ENCODE assay signal across 1 cellular context in the genomic region with DNA sequence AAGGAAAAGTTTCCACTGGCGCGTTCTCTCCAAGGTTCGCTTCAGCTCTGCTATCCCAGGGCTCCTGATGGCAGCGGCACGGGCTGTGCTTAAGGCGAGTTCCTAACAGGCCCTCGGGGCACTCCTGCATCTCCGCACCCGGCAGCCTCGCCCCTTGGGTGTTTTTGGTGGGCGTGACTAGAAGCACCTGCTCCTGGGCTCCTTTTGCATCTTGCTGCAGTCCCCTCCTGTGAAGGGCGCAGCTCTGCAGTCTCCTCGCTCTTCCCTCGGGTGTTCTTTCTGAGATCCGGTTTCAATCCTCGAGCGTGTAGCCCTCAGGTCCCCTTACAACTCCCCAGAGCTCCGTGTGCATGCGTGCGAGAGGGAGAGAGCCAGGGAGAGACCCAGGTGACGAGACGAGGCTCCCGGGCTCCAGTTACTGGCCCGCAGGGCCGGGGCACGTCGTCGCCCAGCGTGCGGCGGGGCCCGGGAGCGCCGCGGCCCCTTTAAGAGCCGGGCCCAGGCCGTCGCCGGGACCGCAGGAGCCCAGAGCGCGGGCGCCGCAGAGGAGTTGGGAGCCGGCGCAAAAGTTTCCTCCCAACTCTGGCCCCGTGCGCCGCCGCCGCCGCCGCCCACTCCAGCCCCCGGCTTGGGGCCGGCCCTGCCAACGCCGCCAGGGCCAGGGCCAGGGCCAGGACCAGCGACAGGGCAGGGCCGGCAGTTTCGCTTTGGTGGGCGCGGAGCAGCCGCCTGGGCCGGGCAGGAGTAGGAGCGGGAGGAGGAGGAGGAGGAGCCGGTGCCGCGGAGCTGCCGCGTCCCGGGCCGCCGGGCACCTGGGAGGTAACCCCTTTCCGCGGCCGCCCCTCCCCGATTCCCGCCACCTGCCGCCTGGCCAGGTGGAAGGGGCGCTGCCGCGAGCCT.
TF ChIP-seq lines count a peak whose summit lies in the region.

A gene with protein sequence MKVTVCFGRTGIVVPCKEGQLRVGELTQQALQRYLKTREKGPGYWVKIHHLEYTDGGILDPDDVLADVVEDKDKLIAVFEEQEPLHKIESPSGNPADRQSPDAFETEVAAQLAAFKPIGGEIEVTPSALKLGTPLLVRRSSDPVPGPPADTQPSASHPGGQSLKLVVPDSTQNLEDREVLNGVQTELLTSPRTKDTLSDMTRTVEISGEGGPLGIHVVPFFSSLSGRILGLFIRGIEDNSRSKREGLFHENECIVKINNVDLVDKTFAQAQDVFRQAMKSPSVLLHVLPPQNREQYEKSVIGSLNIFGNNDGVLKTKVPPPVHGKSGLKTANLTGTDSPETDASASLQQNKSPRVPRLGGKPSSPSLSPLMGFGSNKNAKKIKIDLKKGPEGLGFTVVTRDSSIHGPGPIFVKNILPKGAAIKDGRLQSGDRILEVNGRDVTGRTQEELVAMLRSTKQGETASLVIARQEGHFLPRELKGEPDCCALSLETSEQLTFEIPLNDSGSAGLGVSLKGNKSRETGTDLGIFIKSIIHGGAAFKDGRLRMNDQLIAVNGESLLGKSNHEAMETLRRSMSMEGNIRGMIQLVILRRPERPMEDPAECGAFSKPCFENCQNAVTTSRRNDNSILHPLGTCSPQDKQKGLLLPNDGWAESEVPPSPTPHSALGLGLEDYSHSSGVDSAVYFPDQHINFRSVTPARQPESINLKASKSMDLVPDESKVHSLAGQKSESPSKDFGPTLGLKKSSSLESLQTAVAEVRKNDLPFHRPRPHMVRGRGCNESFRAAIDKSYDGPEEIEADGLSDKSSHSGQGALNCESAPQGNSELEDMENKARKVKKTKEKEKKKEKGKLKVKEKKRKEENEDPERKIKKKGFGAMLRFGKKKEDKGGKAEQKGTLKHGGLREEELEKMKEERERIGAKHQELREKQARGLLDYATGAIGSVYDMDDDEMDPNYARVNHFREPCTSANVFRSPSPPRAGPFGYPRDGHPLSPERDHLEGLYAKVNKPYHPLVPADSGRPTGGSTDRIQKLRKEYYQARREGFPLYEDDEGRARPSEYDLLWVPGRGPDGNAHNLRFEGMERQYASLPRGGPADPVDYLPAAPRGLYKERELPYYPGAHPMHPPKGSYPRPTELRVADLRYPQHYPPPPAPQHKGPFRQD (N-terminal part only) (plus strand): TSS at position 515 of the 900 bp plus-strand sequence. CDS start 525 bp downstream, outside the sequence.

TF ChIP-seq in HepG2, 621 proteins besides CTCF, POLR2A, EP300 and RAD21 (continued from another document and continues in another):
- TF ChIP-seq, protein P1, sequence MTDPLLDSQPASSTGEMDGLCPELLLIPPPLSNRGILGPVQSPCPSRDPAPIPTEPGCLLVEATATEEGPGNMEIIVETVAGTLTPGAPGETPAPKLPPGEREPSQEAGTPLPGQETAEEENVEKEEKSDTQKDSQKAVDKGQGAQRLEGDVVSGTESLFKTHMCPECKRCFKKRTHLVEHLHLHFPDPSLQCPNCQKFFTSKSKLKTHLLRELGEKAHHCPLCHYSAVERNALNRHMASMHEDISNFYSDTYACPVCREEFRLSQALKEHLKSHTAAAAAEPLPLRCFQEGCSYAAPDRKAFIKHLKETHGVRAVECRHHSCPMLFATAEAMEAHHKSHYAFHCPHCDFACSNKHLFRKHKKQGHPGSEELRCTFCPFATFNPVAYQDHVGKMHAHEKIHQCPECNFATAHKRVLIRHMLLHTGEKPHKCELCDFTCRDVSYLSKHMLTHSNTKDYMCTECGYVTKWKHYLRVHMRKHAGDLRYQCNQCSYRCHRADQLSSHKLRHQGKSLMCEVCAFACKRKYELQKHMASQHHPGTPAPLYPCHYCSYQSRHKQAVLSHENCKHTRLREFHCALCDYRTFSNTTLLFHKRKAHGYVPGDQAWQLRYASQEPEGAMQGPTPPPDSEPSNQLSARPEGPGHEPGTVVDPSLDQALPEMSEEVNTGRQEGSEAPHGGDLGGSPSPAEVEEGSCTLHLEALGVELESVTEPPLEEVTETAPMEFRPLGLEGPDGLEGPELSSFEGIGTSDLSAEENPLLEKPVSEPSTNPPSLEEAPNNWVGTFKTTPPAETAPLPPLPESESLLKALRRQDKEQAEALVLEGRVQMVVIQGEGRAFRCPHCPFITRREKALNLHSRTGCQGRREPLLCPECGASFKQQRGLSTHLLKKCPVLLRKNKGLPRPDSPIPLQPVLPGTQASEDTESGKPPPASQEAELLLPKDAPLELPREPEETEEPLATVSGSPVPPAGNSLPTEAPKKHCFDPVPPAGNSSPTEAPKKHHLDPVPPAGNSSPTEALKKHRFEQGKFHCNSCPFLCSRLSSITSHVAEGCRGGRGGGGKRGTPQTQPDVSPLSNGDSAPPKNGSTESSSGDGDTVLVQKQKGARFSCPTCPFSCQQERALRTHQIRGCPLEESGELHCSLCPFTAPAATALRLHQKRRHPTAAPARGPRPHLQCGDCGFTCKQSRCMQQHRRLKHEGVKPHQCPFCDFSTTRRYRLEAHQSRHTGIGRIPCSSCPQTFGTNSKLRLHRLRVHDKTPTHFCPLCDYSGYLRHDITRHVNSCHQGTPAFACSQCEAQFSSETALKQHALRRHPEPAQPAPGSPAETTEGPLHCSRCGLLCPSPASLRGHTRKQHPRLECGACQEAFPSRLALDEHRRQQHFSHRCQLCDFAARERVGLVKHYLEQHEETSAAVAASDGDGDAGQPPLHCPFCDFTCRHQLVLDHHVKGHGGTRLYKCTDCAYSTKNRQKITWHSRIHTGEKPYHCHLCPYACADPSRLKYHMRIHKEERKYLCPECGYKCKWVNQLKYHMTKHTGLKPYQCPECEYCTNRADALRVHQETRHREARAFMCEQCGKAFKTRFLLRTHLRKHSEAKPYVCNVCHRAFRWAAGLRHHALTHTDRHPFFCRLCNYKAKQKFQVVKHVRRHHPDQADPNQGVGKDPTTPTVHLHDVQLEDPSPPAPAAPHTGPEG (CRISPR knock-in tag; IDR thresholded peaks at IDR 0.05): peak; percentile 32
- TF ChIP-seq HOXD1 (CRISPR knock-in tag; IDR thresholded peaks at IDR 0.05) (no peak), PHF8 (CRISPR knock-in tag; IDR thresholded peaks at IDR 0.05) (peak; percentile 61; the same call in 1 of the 2 replicates), ZBTB38 (CRISPR knock-in tag; IDR thresholded peaks at IDR 0.05) (peak; percentile 53; the same call in 1 of the 2 replicates), ASH2L (IDR thresholded peaks at IDR 0.05; ENCODE audit: insufficient read length, low read depth, low read length) (peak; percentile 64), HOXA7 (CRISPR knock-in tag; IDR thresholded peaks at IDR 0.05) (no peak), FLYWCH1 (CRISPR knock-in tag; IDR thresholded peaks at IDR 0.05) (no peak; the same call in 1 of the 2 replicates), DNMT3B (CRISPR knock-in tag; conservative IDR thresholded peaks at IDR 0.05) (no peak), FOXC1 (CRISPR knock-in tag; IDR thresholded peaks at IDR 0.05; ENCODE audit: borderline replicate concordance) (0 out of 2 replicates have a peak, but pooled peaks have one; percentile 28), PRMT3 (CRISPR knock-in tag; IDR thresholded peaks at IDR 0.05; ENCODE audit: borderline replicate concordance, low read depth) (no peak), TCF12 (IDR thresholded peaks at IDR 0.05) (no peak), TCF12 (CRISPR knock-in tag; IDR thresholded peaks at IDR 0.05) (no peak), SOX6 (IDR thresholded peaks at IDR 0.05) (no peak), SOX6 (CRISPR knock-in tag; IDR thresholded peaks at IDR 0.05) (no peak; the same call in 1 of the 2 replicates), SALL1 (CRISPR knock-in tag; IDR thresholded peaks at IDR 0.05) (peak; percentile 30), ZNF350 (CRISPR knock-in tag; IDR thresholded peaks at IDR 0.05; ENCODE audit: borderline replicate concordance, low read depth) (0 out of 2 replicates have a peak, but pooled peaks have one; percentile 8), ZMAT3 (CRISPR knock-in tag; conservative IDR thresholded peaks at IDR 0.05) (peak; percentile 60; the same call in 1 of the 2 replicates), ERF (CRISPR knock-in tag; IDR thresholded peaks at IDR 0.05) (no peak), GZF1 (CRISPR knock-in tag; IDR thresholded peaks at IDR 0.05) (0 out of 2 replicates have a peak, but pooled peaks have one; percentile 15), FOSL1 (CRISPR knock-in tag; IDR thresholded peaks at IDR 0.05; ENCODE audit: borderline replicate concordance) (no peak), FOXJ3 (CRISPR knock-in tag; IDR thresholded peaks at IDR 0.05; ENCODE audit: borderline replicate concordance) (0 out of 2 replicates have a peak, but pooled peaks have one; percentile 20), MEIS1 (CRISPR knock-in tag; IDR thresholded peaks at IDR 0.05; ENCODE audit: borderline replicate concordance) (peak; percentile 29; the same call in 1 of the 2 replicates), SRSF4 (IDR thresholded peaks at IDR 0.05; ENCODE audit: low read depth, low read length, poor library complexity, severe bottlenecking) (no peak), REXO4 (CRISPR knock-in tag; IDR thresholded peaks at IDR 0.05; ENCODE audit: borderline replicate concordance) (0 out of 2 replicates have a peak, but pooled peaks have one; percentile 17), ZNF557 (CRISPR knock-in tag; IDR thresholded peaks at IDR 0.05) (0 out of 2 replicates have a peak, but pooled peaks have one; percentile 61), ZNF547 (CRISPR knock-in tag; IDR thresholded peaks at IDR 0.05) (peak; percentile 63; the same call in 1 of the 2 replicates), HNRNPLL (IDR thresholded peaks at IDR 0.05; ENCODE audit: low read depth, low read length, poor library complexity, severe bottlenecking) (peak; percentile 72), ZNF562 (CRISPR knock-in tag; IDR thresholded peaks at IDR 0.05; ENCODE audit: borderline replicate concordance) (no peak), ZNF17 (CRISPR knock-in tag; IDR thresholded peaks at IDR 0.05) (no peak), ZNF781 (CRISPR knock-in tag; IDR thresholded peaks at IDR 0.05; ENCODE audit: borderline replicate concordance, not compliant biosample characterization) (no peak), HNF4G (IDR thresholded peaks at IDR 0.05; ENCODE audit: borderline replicate concordance, low read depth, low read length) (no peak), HNF4G (CRISPR knock-in tag; IDR thresholded peaks at IDR 0.05; ENCODE audit: borderline replicate concordance, low read depth) (0 out of 2 replicates have a peak, but pooled peaks have one; percentile 0), NFKB2 (CRISPR knock-in tag; IDR thresholded peaks at IDR 0.05; ENCODE audit: borderline replicate concordance) (0 out of 2 replicates have a peak, but pooled peaks have one; percentile 20), IRX3 (CRISPR knock-in tag; IDR thresholded peaks at IDR 0.05; ENCODE audit: borderline replicate concordance, low read depth) (no peak), ZNF44 (CRISPR knock-in tag; IDR thresholded peaks at IDR 0.05) (no peak), ZNF564 (CRISPR knock-in tag; IDR thresholded peaks at IDR 0.05) (0 out of 2 replicates have a peak, but pooled peaks have one; percentile 28), IRF2 (CRISPR knock-in tag; IDR thresholded peaks at IDR 0.05) (no peak), ZNF121 (CRISPR knock-in tag; IDR thresholded peaks at IDR 0.05) (0 out of 2 replicates have a peak, but pooled peaks have one; percentile 14)
- TF ChIP-seq, protein P2, sequence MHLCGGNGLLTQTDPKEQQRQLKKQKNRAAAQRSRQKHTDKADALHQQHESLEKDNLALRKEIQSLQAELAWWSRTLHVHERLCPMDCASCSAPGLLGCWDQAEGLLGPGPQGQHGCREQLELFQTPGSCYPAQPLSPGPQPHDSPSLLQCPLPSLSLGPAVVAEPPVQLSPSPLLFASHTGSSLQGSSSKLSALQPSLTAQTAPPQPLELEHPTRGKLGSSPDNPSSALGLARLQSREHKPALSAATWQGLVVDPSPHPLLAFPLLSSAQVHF (CRISPR knock-in tag; IDR thresholded peaks at IDR 0.05): no peak
- TF ChIP-seq, protein P3, sequence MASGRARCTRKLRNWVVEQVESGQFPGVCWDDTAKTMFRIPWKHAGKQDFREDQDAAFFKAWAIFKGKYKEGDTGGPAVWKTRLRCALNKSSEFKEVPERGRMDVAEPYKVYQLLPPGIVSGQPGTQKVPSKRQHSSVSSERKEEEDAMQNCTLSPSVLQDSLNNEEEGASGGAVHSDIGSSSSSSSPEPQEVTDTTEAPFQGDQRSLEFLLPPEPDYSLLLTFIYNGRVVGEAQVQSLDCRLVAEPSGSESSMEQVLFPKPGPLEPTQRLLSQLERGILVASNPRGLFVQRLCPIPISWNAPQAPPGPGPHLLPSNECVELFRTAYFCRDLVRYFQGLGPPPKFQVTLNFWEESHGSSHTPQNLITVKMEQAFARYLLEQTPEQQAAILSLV (CRISPR knock-in tag; IDR thresholded peaks at IDR 0.05; ENCODE audit: borderline replicate concordance): peak; percentile 79; the same call in 1 of the 2 replicates
- TF ChIP-seq, protein P4, sequence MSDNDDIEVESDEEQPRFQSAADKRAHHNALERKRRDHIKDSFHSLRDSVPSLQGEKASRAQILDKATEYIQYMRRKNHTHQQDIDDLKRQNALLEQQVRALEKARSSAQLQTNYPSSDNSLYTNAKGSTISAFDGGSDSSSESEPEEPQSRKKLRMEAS (IDR thresholded peaks at IDR 0.05): peak; percentile 66; the same call in 1 of the 2 replicates
- TF ChIP-seq, protein P5, sequence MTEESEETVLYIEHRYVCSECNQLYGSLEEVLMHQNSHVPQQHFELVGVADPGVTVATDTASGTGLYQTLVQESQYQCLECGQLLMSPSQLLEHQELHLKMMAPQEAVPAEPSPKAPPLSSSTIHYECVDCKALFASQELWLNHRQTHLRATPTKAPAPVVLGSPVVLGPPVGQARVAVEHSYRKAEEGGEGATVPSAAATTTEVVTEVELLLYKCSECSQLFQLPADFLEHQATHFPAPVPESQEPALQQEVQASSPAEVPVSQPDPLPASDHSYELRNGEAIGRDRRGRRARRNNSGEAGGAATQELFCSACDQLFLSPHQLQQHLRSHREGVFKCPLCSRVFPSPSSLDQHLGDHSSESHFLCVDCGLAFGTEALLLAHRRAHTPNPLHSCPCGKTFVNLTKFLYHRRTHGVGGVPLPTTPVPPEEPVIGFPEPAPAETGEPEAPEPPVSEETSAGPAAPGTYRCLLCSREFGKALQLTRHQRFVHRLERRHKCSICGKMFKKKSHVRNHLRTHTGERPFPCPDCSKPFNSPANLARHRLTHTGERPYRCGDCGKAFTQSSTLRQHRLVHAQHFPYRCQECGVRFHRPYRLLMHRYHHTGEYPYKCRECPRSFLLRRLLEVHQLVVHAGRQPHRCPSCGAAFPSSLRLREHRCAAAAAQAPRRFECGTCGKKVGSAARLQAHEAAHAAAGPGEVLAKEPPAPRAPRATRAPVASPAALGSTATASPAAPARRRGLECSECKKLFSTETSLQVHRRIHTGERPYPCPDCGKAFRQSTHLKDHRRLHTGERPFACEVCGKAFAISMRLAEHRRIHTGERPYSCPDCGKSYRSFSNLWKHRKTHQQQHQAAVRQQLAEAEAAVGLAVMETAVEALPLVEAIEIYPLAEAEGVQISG (CRISPR knock-in tag; IDR thresholded peaks at IDR 0.05): peak; percentile 28; the same call in 1 of the 2 replicates
- TF ChIP-seq, protein P6, sequence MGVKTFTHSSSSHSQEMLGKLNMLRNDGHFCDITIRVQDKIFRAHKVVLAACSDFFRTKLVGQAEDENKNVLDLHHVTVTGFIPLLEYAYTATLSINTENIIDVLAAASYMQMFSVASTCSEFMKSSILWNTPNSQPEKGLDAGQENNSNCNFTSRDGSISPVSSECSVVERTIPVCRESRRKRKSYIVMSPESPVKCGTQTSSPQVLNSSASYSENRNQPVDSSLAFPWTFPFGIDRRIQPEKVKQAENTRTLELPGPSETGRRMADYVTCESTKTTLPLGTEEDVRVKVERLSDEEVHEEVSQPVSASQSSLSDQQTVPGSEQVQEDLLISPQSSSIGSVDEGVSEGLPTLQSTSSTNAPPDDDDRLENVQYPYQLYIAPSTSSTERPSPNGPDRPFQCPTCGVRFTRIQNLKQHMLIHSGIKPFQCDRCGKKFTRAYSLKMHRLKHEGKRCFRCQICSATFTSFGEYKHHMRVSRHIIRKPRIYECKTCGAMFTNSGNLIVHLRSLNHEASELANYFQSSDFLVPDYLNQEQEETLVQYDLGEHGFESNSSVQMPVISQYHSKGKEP (CRISPR knock-in tag; IDR thresholded peaks at IDR 0.05): 0 out of 2 replicates have a peak, but pooled peaks have one; percentile 6
